In the genomic region with DNA sequence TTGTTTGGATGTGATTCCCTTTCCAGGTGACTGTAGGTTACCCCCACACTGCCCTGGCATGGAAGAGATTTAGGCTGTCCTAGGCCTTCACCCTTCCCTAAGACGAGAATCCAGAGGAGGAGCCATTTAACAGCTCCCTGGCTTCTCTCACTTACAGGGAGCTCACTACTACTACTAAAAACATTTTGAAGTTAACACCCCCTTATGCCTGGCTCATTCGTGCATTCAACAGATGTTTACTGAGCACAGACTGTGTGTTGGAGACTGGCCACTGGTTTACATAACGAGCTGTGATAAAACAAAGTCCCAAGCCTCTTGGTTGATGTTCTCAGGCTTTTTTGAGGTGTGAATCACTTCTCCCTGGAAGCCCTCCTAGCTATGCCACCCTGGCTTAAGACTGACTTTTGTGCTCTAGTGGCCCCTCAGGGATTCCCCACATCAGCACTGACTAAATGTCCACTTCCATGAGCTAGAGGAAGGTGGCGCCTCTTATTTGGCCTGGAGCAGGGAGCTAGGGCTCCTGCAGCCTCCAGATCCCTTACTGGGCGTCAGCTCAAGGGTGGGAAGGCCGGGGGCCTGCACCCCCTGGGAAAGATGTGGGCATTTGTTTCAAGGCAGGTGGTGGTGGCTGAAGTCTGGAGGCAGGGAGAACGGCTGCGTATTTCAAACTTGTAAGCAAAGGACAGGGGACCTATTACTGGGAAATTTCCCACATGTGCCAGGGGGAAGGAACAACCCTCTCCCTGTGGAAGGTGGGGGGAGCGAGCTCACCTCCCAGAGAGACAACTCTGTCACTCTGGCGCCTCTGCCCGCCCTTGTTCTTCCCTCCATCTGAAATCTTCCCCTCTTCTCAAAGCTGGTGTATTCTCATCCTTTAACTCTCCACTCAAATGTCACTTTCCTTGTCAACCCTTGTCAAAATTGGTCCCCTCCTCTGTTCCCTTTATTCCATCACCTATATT, we compare ENCODE assay signal across 7 cellular contexts. TPM values are rescaled to one million over a fixed set of nuclear protein-coding genes. Genes with fewer than 3 reads are reported as not detected.
DNase-seq lines count a peak whose midpoint lies in the region; FAIRE-seq and TF ChIP-seq lines count a peak whose summit lies in the region.

No MANE protein-coding gene starts in this region.

- TF ChIP-seq CTCF in dorsolateral prefrontal cortex (IDR thresholded peaks at IDR 0.05 in 54 of 56, conservative IDR thresholded peaks at IDR 0.05 in 2 of 56; ENCODE audit: low read depth in 1 of 56, partially characterized antibody in 56 of 56): peak in 53 of 56 donors; percentile 20 to 70 (median 50)
- no peak for TF ChIP-seq CTCF in mesothelial cell of epicardium (IDR thresholded peaks at IDR 0.05; ENCODE audit: unreplicated experiment)

- no peaks in the 10 kb centered on the region for H3K27me3 ChIP-seq in dorsolateral prefrontal cortex

- WGBS in urinary bladder: 31% methylated on average over 11 of the region's 11 CpGs

- intact Hi-C loops in dorsolateral prefrontal cortex (cut with DNase I): no loop called here

- peaks cover 32% of the 10 kb centered on the region for H3K4me1 Mint-ChIP-seq in mesothelial cell of epicardium

- H3K27ac ChIP-seq in dorsolateral prefrontal cortex: peak overlapping the region; percentile 91 to 100 (median 100)
- peak overlapping the region; percentile 94 for H3K27ac ChIP-seq in urinary bladder (ENCODE audit: low read depth)

- no peaks in the 10 kb centered on the region for H3K9me3 Mint-ChIP-seq in mesothelial cell of epicardium

- H3K27me3 Mint-ChIP-seq in mesothelial cell of epicardium (ENCODE audit: low read depth): no peaks in the 10 kb centered on the region

- H3K4me3 Mint-ChIP-seq in mesothelial cell of epicardium: no peak overlapping the region

- peak overlapping the region; percentile 13 for H3K27ac Mint-ChIP-seq in mesothelial cell of epicardium

- DNase-seq in GM04503 (ENCODE audit: low read depth) (peak; percentile 99), NCI-H82 treated with DMSO at 0.1 percent for 48 hours (lab: John Stamatoyannopoulos, UW; ENCODE audit: unreplicated experiment) (peak; percentile 51), dorsolateral prefrontal cortex (peak in 4 of 10 donors; percentile 51 to 79 (median 60)), mesothelial cell of epicardium (ENCODE audit: low spot score in 2 of 2, unreplicated experiment in 2 of 2) (no peak), H54 (ENCODE audit: insufficient read length, low spot score) (no peak), T1000 (lab: John Stamatoyannopoulos, UW) (no peak)

- no peak for TF ChIP-seq POLR2A in H54 (IDR thresholded peaks at IDR 0.05; ENCODE audit: low read depth, low read length)

- no peaks in the 10 kb centered on the region for H3K36me3 ChIP-seq in urinary bladder (ENCODE audit: insufficient read depth)

- H3K4me3 ChIP-seq in dorsolateral prefrontal cortex: peak overlapping the region in 58 of 59 donors; percentile 3 to 100 (median 86)
- H3K4me3 ChIP-seq in urinary bladder (ENCODE audit: low read depth, low read length): no peak overlapping the region

- H3K4me1 ChIP-seq in urinary bladder (ENCODE audit: insufficient read depth): peaks cover 2% of the 10 kb centered on the region

- no peaks in the 10 kb centered on the region for H3K36me3 Mint-ChIP-seq in mesothelial cell of epicardium

- no peak for FAIRE-seq in H54 (lab: Jason Lieb, UNC)

RNA-seq across cellular contexts. Expression of a gene that starts 19.4 kb away (rescaled TPM):
- total RNA-seq in dorsolateral prefrontal cortex: over 10,000 TPM in 119 of 120 experiments, 1,000 to 10,000 TPM in 1; 7,808 to 28,438 (median 16,246) TPM
- 15,343 to 16,172 TPM (median 16,018 TPM) in 3 replicates for total RNA-seq in mesothelial cell of epicardium
- total RNA-seq in urinary bladder: 27,753 TPM
- polyA plus RNA-seq in urinary bladder: 141 TPM

RNA-seq across cellular contexts. Expression of a gene that starts 45.4 kb away (rescaled TPM):
- total RNA-seq in dorsolateral prefrontal cortex (100 to 1,000 TPM in 34 of 120 experiments, 10 to 100 TPM in 86; 71.5 to 120 (median 93.9) TPM), mesothelial cell of epicardium (83.4 to 91.1 TPM (median 89.5 TPM) in 3 replicates), urinary bladder (43.4 TPM)
- 82.0 TPM for polyA plus RNA-seq in urinary bladder

RNA-seq across cellular contexts. Expression of a gene that starts 56.9 kb away (rescaled TPM):
- total RNA-seq in dorsolateral prefrontal cortex (1,000 to 10,000 TPM in 5 of 120 experiments, 100 to 1,000 TPM in 115; 106 to 1,508 (median 405) TPM), mesothelial cell of epicardium (236 to 269 TPM (median 246 TPM) in 3 replicates), urinary bladder (104 TPM)
- polyA plus RNA-seq in urinary bladder: 450 TPM

Comparison
In these comparisons a context has a peak if more than half of its experiments do, and no peak if none do; other contexts are left out.
1. DNase-seq: peak in GM04503 (single experiment) and NCI-H82 treated with DMSO at 0.1 percent for 48 hours (single experiment); none in mesothelial cell of epicardium (0 of 2), H54 (single experiment) and T1000 (single experiment).